ENCODE assay signal across 11 cellular contexts in genomic region chr1:214558002-214558770, GRCh38. TPM values are rescaled to one million over a fixed set of nuclear protein-coding genes. Genes with fewer than 3 reads are reported as not detected.
DNase-seq lines count a peak whose midpoint lies in the region; ATAC-seq and TF ChIP-seq lines count a peak whose summit lies in the region.
"Had no signal": no experiment of that assay in that cellular context is flagged by ENCODE, and none has a peak within 500 bp of the region (broad histone marks: within the 10 kb centered on the region; RNA-seq: fewer than 3 reads in every experiment).

No MANE protein-coding gene starts in this region.

- no peak overlapping the region for H4K91ac ChIP-seq in neuronal stem cell (ENCODE audit: low read depth, low read length, poor library complexity)

- peak overlapping the region; percentile 9 for H3K9ac ChIP-seq in adipocyte (ENCODE audit: low read length)
- H3K9ac ChIP-seq in neuronal stem cell (ENCODE audit: low read depth, low read length, poor library complexity): no peak overlapping the region
- no peak overlapping the region for H3K9ac ChIP-seq in colonic mucosa (ENCODE audit: low read depth in 2 of 2, low read length in 2 of 2)
- H3K9ac ChIP-seq: KMS-11 had no signal

- TF ChIP-seq CTCF in colonic mucosa (IDR thresholded peaks at IDR 0.05) (no peak), mucosa of descending colon (IDR thresholded peaks at IDR 0.05) (no peak)

- H2BK5ac ChIP-seq in neuronal stem cell (ENCODE audit: low read length): no peak overlapping the region

- no peaks in the 10 kb centered on the region for H3K79me1 ChIP-seq in neuronal stem cell (ENCODE audit: low read depth, low read length)

- H2BK15ac ChIP-seq in neuronal stem cell (ENCODE audit: low read length): no peak overlapping the region

- no peak overlapping the region for H3K4me2 ChIP-seq in neuronal stem cell (ENCODE audit: insufficient read depth, low read length, poor library complexity, severe bottlenecking)
- H3K4me2 ChIP-seq: KMS-11 had no signal

- intact Hi-C loops in colonic mucosa (cut with DNase I): no loop called here
- intact Hi-C loops in mucosa of descending colon (cut with DNase I, micrococcal nuclease): no loop called here

- H2AFZ ChIP-seq in neuronal stem cell (ENCODE audit: low read length): peak overlapping the region; percentile 15

- H3K4ac ChIP-seq in neuronal stem cell (ENCODE audit: low read length): no peak overlapping the region

- no peak overlapping the region for H3K27ac ChIP-seq in neuronal stem cell (replicated peaks; ENCODE audit: low read length)
- no peak overlapping the region for H3K27ac ChIP-seq in colonic mucosa
- H3K27ac ChIP-seq: KMS-11 had no signal

- H3K4me3 ChIP-seq in adipocyte (ENCODE audit: low read length) (no peak overlapping the region), neuronal stem cell (ENCODE audit: low read length in 2 of 2) (no peak overlapping the region), colonic mucosa (no peak overlapping the region), mucosa of descending colon (no peak overlapping the region)

- peaks cover 13% of the 10 kb centered on the region for H3K4me1 ChIP-seq in adipocyte (ENCODE audit: control insufficient read depth, insufficient read depth, low read length)
- peaks cover 0 to 3% of the 10 kb centered on the region in 2 donors for H3K4me1 ChIP-seq in neuronal stem cell (ENCODE audit: control insufficient read depth in 2 of 2, insufficient read depth in 1 of 2, low read depth in 1 of 2, low read length in 2 of 2)
- no peaks in the 10 kb centered on the region for H3K4me1 ChIP-seq in colonic mucosa
- H3K4me1 ChIP-seq in mucosa of descending colon (ENCODE audit: low read depth): no peaks in the 10 kb centered on the region

- ATAC-seq in GM18867 (IDR thresholded peaks at IDR 0.05; ENCODE audit: unreplicated experiment): peak; percentile 49
- peak; percentile 61 for ATAC-seq in HG03175 (IDR thresholded peaks at IDR 0.05; ENCODE audit: unreplicated experiment)
- ATAC-seq in HG02938 (IDR thresholded peaks at IDR 0.05; ENCODE audit: unreplicated experiment): no peak
- no peak for ATAC-seq in mucosa of descending colon
- ATAC-seq: left lobe of liver had no signal

- peak; percentile 71 for DNase-seq in adipocyte (ENCODE audit: low read depth)
- DNase-seq in neuronal stem cell (ENCODE audit: low spot score): no peak
- no peak for DNase-seq in colonic mucosa
- no peak for DNase-seq in mucosa of descending colon
- DNase-seq in stimulated activated naive CD4-positive, alpha-beta T cell treated with Interleukin-2 at 50 U/mL for 16 hours (lab: John Stamatoyannopoulos, UW): no peak
- DNase-seq: anterior cingulate cortex had no signal

- H3K36me3 ChIP-seq in adipocyte (ENCODE audit: control insufficient read depth, insufficient read depth, low read length, severe bottlenecking): no peaks in the 10 kb centered on the region
- no peaks in the 10 kb centered on the region for H3K36me3 ChIP-seq in neuronal stem cell (replicated peaks in 1 of 2; ENCODE audit: control insufficient read depth in 2 of 2, insufficient read depth in 2 of 2, low read length in 2 of 2)
- no peaks in the 10 kb centered on the region for H3K36me3 ChIP-seq in colonic mucosa
- no peaks in the 10 kb centered on the region for H3K36me3 ChIP-seq in mucosa of descending colon (ENCODE audit: low read depth)

- no peak overlapping the region for H4K8ac ChIP-seq in neuronal stem cell (ENCODE audit: low read depth, low read length)

- H3K14ac ChIP-seq in neuronal stem cell (ENCODE audit: low read length): no peak overlapping the region

- H3K27me3 ChIP-seq in adipocyte (replicated peaks; ENCODE audit: control insufficient read depth, insufficient read depth, low read length) (no peaks in the 10 kb centered on the region), neuronal stem cell (ENCODE audit: control insufficient read depth in 3 of 3, insufficient read depth in 3 of 3, low read depth in 1 of 3, low read length in 3 of 3) (no peaks in the 10 kb centered on the region), colonic mucosa (no peaks in the 10 kb centered on the region)

- no peaks in the 10 kb centered on the region for H3K9me3 ChIP-seq in adipocyte (ENCODE audit: control insufficient read depth, low read length)
- H3K9me3 ChIP-seq in neuronal stem cell (replicated peaks in 1 of 2; ENCODE audit: control insufficient read depth in 2 of 2, insufficient read depth in 1 of 2, low read depth in 1 of 2, low read length in 2 of 2): no peaks in the 10 kb centered on the region
- H3K9me3 ChIP-seq in colonic mucosa: no peaks in the 10 kb centered on the region
- no peaks in the 10 kb centered on the region for H3K9me3 ChIP-seq in mucosa of descending colon

- no peak overlapping the region for H2AK5ac ChIP-seq in neuronal stem cell (ENCODE audit: low read depth, low read length)

- H3K23ac ChIP-seq in neuronal stem cell (ENCODE audit: low read depth, low read length, poor library complexity): no peak overlapping the region

- H2BK120ac ChIP-seq in neuronal stem cell (ENCODE audit: low read depth, low read length): no peak overlapping the region

- WGBS in neuronal stem cell (ENCODE audit: extremely low coverage in 2 of 2, insufficient read length in 2 of 2, insufficient replicate concordance in 1 of 2), 2 donors: no CpG with 5 or more reads among the region's 8 CpGs

- H3K18ac ChIP-seq in neuronal stem cell (ENCODE audit: low read length): no peak overlapping the region

- H2BK12ac ChIP-seq in neuronal stem cell (ENCODE audit: low read length): no peak overlapping the region

RNA-seq across cellular contexts. Expression of gene PTPN14, which starts 6.8 kb away (rescaled TPM):
- 10.2 TPM for polyA plus RNA-seq in neuronal stem cell (2013, experiment 1 of 2)
- 11.0 TPM for polyA plus RNA-seq in neuronal stem cell (2013, experiment 2 of 2)
- 10 to 100 TPM in 1 of 2 donors, 1 to 10 TPM in 1; 9.8 to 11.8 TPM for total RNA-seq in colonic mucosa
- 10 to 100 TPM in 1 of 3 donors, 1 to 10 TPM in 2; 5.8 to 49.0 (median 8.3) TPM for total RNA-seq in mucosa of descending colon

RNA-seq across cellular contexts. Expression of gene CENPF, which starts 44.8 kb away (rescaled TPM):
- 90.7 TPM for polyA plus RNA-seq in neuronal stem cell (2013, experiment 1 of 2)
- 86.0 TPM for polyA plus RNA-seq in neuronal stem cell (2013, experiment 2 of 2)
- 10 to 100 TPM; 21.2 to 67.9 TPM for total RNA-seq in colonic mucosa
- total RNA-seq in mucosa of descending colon: 10 to 100 TPM in 1 of 3 donors, 1 to 10 TPM in 2; 4.1 to 27.1 (median 6.3) TPM

Comparison
In these comparisons a context has a peak if more than half of its experiments do, and no peak if none do; other contexts are left out.
1. ATAC-seq: peak in GM18867 (single experiment) and HG03175 (single experiment); none in HG02938 (single experiment) and mucosa of descending colon (single experiment).